In genomic region chr1:154546264-154547043, GRCh38 we compare ENCODE assay signal across 8 cellular contexts. TPM values are rescaled to one million over a fixed set of nuclear protein-coding genes. Genes with fewer than 3 reads are reported as not detected.
DNase-seq lines count a peak whose midpoint lies in the region; ATAC-seq and TF ChIP-seq lines count a peak whose summit lies in the region.

No MANE protein-coding gene starts in this region.

- H3K27me3 Mint-ChIP-seq in glutamatergic neuron (ENCODE audit: unreplicated experiment) (peaks cover 4% of the 10 kb centered on the region), progenitor cell of endocrine pancreas (peaks cover 22% of the 10 kb centered on the region)

- ATAC-seq in GM19035 (IDR thresholded peaks at IDR 0.05; ENCODE audit: unreplicated experiment) (no peak), GM18870 (IDR thresholded peaks at IDR 0.05; ENCODE audit: unreplicated experiment) (no peak)

- H3K4me3 Mint-ChIP-seq in glutamatergic neuron (ENCODE audit: unreplicated experiment): no peak overlapping the region
- no peak overlapping the region for H3K4me3 Mint-ChIP-seq in progenitor cell of endocrine pancreas (ENCODE audit: low read depth)

- H3K4me1 Mint-ChIP-seq in glutamatergic neuron (ENCODE audit: low read depth, unreplicated experiment) (peaks cover 1% of the 10 kb centered on the region), progenitor cell of endocrine pancreas (ENCODE audit: low read depth) (peaks cover 30% of the 10 kb centered on the region)

- TF ChIP-seq CTCF in glutamatergic neuron (IDR thresholded peaks at IDR 0.05; ENCODE audit: partially characterized antibody, unreplicated experiment) (peak; percentile 65), progenitor cell of endocrine pancreas (IDR thresholded peaks at IDR 0.05; ENCODE audit: unreplicated experiment) (peak; percentile 68)

- H3K27ac Mint-ChIP-seq in glutamatergic neuron (ENCODE audit: unreplicated experiment) (no peak overlapping the region), progenitor cell of endocrine pancreas (peak overlapping the region; percentile 77)

- DNase-seq in ELF-1 (ENCODE audit: low read depth, low spot score): peak; percentile 86
- peak; percentile 65 for DNase-seq in M059J (ENCODE audit: low read depth)
- peak; percentile 61 for DNase-seq in SHP77 treated with DMSO at 0.1 percent for 48 hours (lab: John Stamatoyannopoulos, UW)
- peak; percentile 81 for DNase-seq in activated effector memory CD4-positive, alpha-beta T cell treated with anti-CD3 and anti-CD28 coated beads, Interleukin-2, amount 50 U/mL, for 16 hours
- DNase-seq in glutamatergic neuron: peak; percentile 79
- DNase-seq in progenitor cell of endocrine pancreas (ENCODE audit: low spot score, unreplicated experiment): peak; percentile 29

- H3K36me3 Mint-ChIP-seq in glutamatergic neuron (ENCODE audit: unreplicated experiment): no peaks in the 10 kb centered on the region
- peaks cover 14% of the 10 kb centered on the region for H3K36me3 Mint-ChIP-seq in progenitor cell of endocrine pancreas (ENCODE audit: insufficient read depth)

- H3K9me3 Mint-ChIP-seq in glutamatergic neuron (ENCODE audit: unreplicated experiment): peaks cover 3% of the 10 kb centered on the region
- no peaks in the 10 kb centered on the region for H3K9me3 Mint-ChIP-seq in progenitor cell of endocrine pancreas (ENCODE audit: low read depth)

RNA-seq across cellular contexts. Expression of gene UBE2Q1, which starts 12.0 kb away (rescaled TPM):
- 34.2 and 42.4 TPM in 2 replicates for total RNA-seq in M059J (2014; rRNA removed; shearing (Covaris generic))
- total RNA-seq in glutamatergic neuron (ENCODE audit: unreplicated experiment) (80.5 TPM), progenitor cell of endocrine pancreas (77.2 and 88.3 TPM in 2 replicates)

RNA-seq across cellular contexts. Expression of gene CHRNB2, which starts 21.1 kb away (rescaled TPM):
- total RNA-seq in M059J (2014; rRNA removed; shearing (Covaris generic)): not detected in 2 replicates
- total RNA-seq in glutamatergic neuron (ENCODE audit: unreplicated experiment) (44.9 TPM), progenitor cell of endocrine pancreas (2.7 and 3.2 TPM in 2 replicates)

RNA-seq across cellular contexts. Expression of gene SHE, which starts 44.2 kb away (rescaled TPM):
- not detected in 2 replicates for total RNA-seq in M059J (2014; rRNA removed; shearing (Covaris generic))
- total RNA-seq in glutamatergic neuron (ENCODE audit: unreplicated experiment) (0.07 TPM), progenitor cell of endocrine pancreas (not detected in 2 replicates)

RNA-seq across cellular contexts. Expression of gene TDRD10, which starts 44.4 kb away (rescaled TPM):
- not detected in 2 replicates for total RNA-seq in M059J (2014; rRNA removed; shearing (Covaris generic))
- total RNA-seq in glutamatergic neuron (ENCODE audit: unreplicated experiment) (not detected), progenitor cell of endocrine pancreas (not detected in 2 replicates)

Comparison
In these comparisons a context has a peak if more than half of its experiments do, and no peak if none do; other contexts are left out.
1. DNase-seq: peak in every context shown above with its lines; median percentile 86 in ELF-1; 81 in activated effector memory CD4-positive, alpha-beta T cell treated with anti-CD3 and anti-CD28 coated beads, Interleukin-2, amount 50 U/mL, for 16 hours; 79 in glutamatergic neuron; 65 in M059J; 61 in SHP77 treated with DMSO at 0.1 percent for 48 hours; 29 in progenitor cell of endocrine pancreas.
2. RNA of gene CHRNB2, which starts 21.1 kb away (total RNA-seq): 44.9 TPM in glutamatergic neuron (single experiment); 2.7 to 3.2 TPM in progenitor cell of endocrine pancreas and not detected in M059J; every median in the first group is over 10 times any median in the second.